Comparison of ENCODE assay signal across 32 cellular contexts in genomic region chr5:7814816-7815215, GRCh38. TPM values are rescaled to one million over a fixed set of nuclear protein-coding genes. Genes with fewer than 3 reads are reported as not detected.
"Had no signal": no experiment of that assay in that cellular context is flagged by ENCODE, and none has a peak within 500 bp of the region (broad histone marks: within the 10 kb centered on the region; RNA-seq: fewer than 3 reads in every experiment).

No MANE protein-coding gene starts in this region.

- H3K4me3 ChIP-seq: adrenal gland, ascending aorta, body of pancreas, MG63, SK-N-MC had no signal

- H3K4me1 ChIP-seq: ascending aorta, body of pancreas had no signal

- H3K4me3 Mint-ChIP-seq: activated CD4-positive, alpha-beta T cell treated with anti-CD3 and anti-CD28 coated beads, Interleukin-2, amount 10 ng/mL, durations not matched to agents 7 days and 5 days; activated CD8-positive, alpha-beta T cell treated with anti-CD3 and anti-CD28 coated beads for 36 hours; activated naive CD8-positive, alpha-beta T cell treated with anti-CD3 and anti-CD28 coated beads, Interleukin-2, amount 10 ng/mL, durations not matched to agents 7 days and 5 days; T-cell had no signal

- H3K4me2 ChIP-seq: KMS-11 had no signal

- H3K4me1 Mint-ChIP-seq: activated CD4-positive, alpha-beta T cell treated with anti-CD3 and anti-CD28 coated beads, Interleukin-2, amount 10 ng/mL, durations not matched to agents 7 days and 5 days had no signal

- H3K36me3 ChIP-seq: adrenal gland, ascending aorta, MG63 had no signal

- ATAC-seq: activated CD8-positive, alpha-beta T cell treated with anti-CD3 and anti-CD28 coated beads for 36 hours; body of pancreas; Panc1; Right ventricle myocardium inferior; T-cell had no signal

- H3K9me3 ChIP-seq: adrenal gland, ascending aorta, body of pancreas, MG63 had no signal

- H3K36me3 Mint-ChIP-seq: activated naive CD8-positive, alpha-beta T cell treated with anti-CD3 and anti-CD28 coated beads, Interleukin-2, amount 10 ng/mL, durations not matched to agents 7 days and 5 days; T-cell had no signal

- H3K9ac ChIP-seq: KMS-11 had no signal

- DNase-seq: activated CD4-positive, alpha-beta T cell treated with anti-CD3 and anti-CD28 coated beads, Interleukin-2, amount 10 ng/mL, durations not matched to agents 7 days and 5 days; activated CD4-positive, CD25-positive, alpha-beta regulatory T cell; activated CD8-positive, alpha-beta memory T cell treated with anti-CD3 and anti-CD28 coated beads, Interleukin-2, amount 50 U/mL, for 4 hours; activated CD8-positive, alpha-beta T cell treated with anti-CD3 and anti-CD28 coated beads for 36 hours; activated naive CD4-positive, alpha-beta T cell treated with anti-CD3 and anti-CD28 coated beads, Interleukin-2, amount 50 U/mL, for 16 hours; activated naive CD8-positive, alpha-beta T cell treated with anti-CD3 and anti-CD28 coated beads, Interleukin-2, amount 10 ng/mL, durations not matched to agents 7 days and 5 days; adrenal gland; body of pancreas; MG63; MV-4-11; NCI-H1092 treated with DMSO at 0.1 percent for 48 hours; NCI-H1417 treated with DMSO at 0.1 percent for 48 hours; NCI-H1694; NCI-H2029; NCI-H2107; NCI-H2171 treated with DMSO at 0.1 percent for 48 hours; NCI-H345; NCI-H510A treated with DMSO at 0.1 percent for 48 hours; NCI-H69; NK-92 treated with Interleukin-12 subunit alpha and Interleukin-12 subunit beta, amount 100 ng/mL, for 24 hours; OCI-M1; RPMI8226; T-cell; T-helper 2 cell; T1000 had no signal

- H3K27ac Mint-ChIP-seq: activated CD4-positive, alpha-beta T cell treated with anti-CD3 and anti-CD28 coated beads, Interleukin-2, amount 10 ng/mL, durations not matched to agents 7 days and 5 days; activated CD8-positive, alpha-beta T cell treated with anti-CD3 and anti-CD28 coated beads for 36 hours; activated naive CD8-positive, alpha-beta T cell treated with anti-CD3 and anti-CD28 coated beads, Interleukin-2, amount 10 ng/mL, durations not matched to agents 7 days and 5 days had no signal

- H3K27ac ChIP-seq: adrenal gland, ascending aorta, body of pancreas, KMS-11, SK-N-MC had no signal

- H3K27me3 ChIP-seq: adrenal gland, ascending aorta, body of pancreas had no signal

- H3K9me3 Mint-ChIP-seq: activated CD4-positive, alpha-beta T cell treated with anti-CD3 and anti-CD28 coated beads, Interleukin-2, amount 10 ng/mL, durations not matched to agents 7 days and 5 days; activated CD8-positive, alpha-beta T cell treated with anti-CD3 and anti-CD28 coated beads for 36 hours; activated naive CD8-positive, alpha-beta T cell treated with anti-CD3 and anti-CD28 coated beads, Interleukin-2, amount 10 ng/mL, durations not matched to agents 7 days and 5 days; T-cell had no signal

- FAIRE-seq: bronchial epithelial cell, TTC549 had no signal

RNA-seq across cellular contexts. Expression of gene CFAP90, which starts 36.1 kb away (rescaled TPM):
- total RNA-seq: activated CD4-positive, alpha-beta T cell treated with anti-CD3 and anti-CD28 coated beads, Interleukin-2, amount 10 ng/mL, durations not matched to agents 7 days and 5 days; activated CD8-positive, alpha-beta T cell treated with anti-CD3 and anti-CD28 coated beads for 36 hours; activated naive CD8-positive, alpha-beta T cell treated with anti-CD3 and anti-CD28 coated beads, Interleukin-2, amount 10 ng/mL, durations not matched to agents 7 days and 5 days; ascending aorta; bronchial epithelial cell; Right ventricle myocardium inferior; T-cell had no signal

RNA-seq across cellular contexts. Expression of gene FASTKD3, which starts 54.0 kb away (rescaled TPM):
- total RNA-seq: ascending aorta had no signal
